In the genomic region with DNA sequence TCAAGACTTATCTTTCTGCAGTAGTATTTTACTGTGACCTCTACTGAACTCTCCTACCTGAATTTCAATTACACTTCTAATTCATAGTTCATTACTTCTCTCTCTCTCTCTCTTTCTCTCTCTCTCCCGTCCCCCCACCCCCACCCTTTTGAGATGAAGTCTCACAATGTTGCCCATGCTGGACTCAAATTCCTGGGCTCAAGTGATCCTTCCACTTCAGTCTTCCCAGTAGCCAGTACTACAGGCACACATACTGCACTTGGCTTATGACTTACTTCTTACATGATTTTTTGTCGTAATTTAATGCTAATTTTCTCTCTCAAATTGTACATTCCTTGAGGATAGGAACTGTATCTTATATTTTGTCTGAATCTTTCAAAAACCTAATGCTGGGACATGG, we compare ENCODE assay signal across 33 cellular contexts. TPM values are rescaled to one million over a fixed set of nuclear protein-coding genes. Genes with fewer than 3 reads are reported as not detected.
DNase-seq lines count a peak whose midpoint lies in the region; ATAC-seq and TF ChIP-seq lines count a peak whose summit lies in the region.
"Had no signal": no experiment of that assay in that cellular context is flagged by ENCODE, and none has a peak within 500 bp of the region (broad histone marks: within the 10 kb centered on the region; RNA-seq: fewer than 3 reads in every experiment).

No MANE protein-coding gene starts in this region.

- H3K4me3 Mint-ChIP-seq in activated naive CD4-positive, alpha-beta T cell treated with anti-CD3 and anti-CD28 coated beads, Interleukin-2, amount 50 U/mL, for 24 hours, result no peak overlapping the region
- H3K4me3 Mint-ChIP-seq: B cell; CD14-positive monocyte; CD4-positive, alpha-beta memory T cell; CD4-positive, alpha-beta T cell; CD4-positive, CD25-positive, alpha-beta regulatory T cell; CD8-positive, alpha-beta memory T cell; CD8-positive, alpha-beta T cell had no signal

- intact Hi-C loops in left lung (cut with DNase I) (no loop called here), thyroid gland (cut with DNase I) (no loop called here)

- H3K27me3 ChIP-seq in left lung, result no peaks in the 10 kb centered on the region
- H3K27me3 ChIP-seq in thyroid gland, result no peaks in the 10 kb centered on the region
- H3K27me3 ChIP-seq: BE2C; BLaER1; BLaER1 treated with 17β-estradiol and CSF1 and Interleukin-3, amounts not matched to agents 10 nM and 100 nM had no signal

- no peak for ATAC-seq in activated naive CD4-positive, alpha-beta T cell treated with anti-CD3 and anti-CD28 coated beads, Interleukin-2, amount 50 U/mL, for 72 hours
- ATAC-seq in left lung (peak; percentile 65), HG03039 (IDR thresholded peaks at IDR 0.05; ENCODE audit: unreplicated experiment) (no peak), GM18502 (IDR thresholded peaks at IDR 0.05; ENCODE audit: poor library complexity, unreplicated experiment) (no peak)
- ATAC-seq: A549; CD8-positive, alpha-beta T cell had no signal

- no peak for TF ChIP-seq POLR2A in thyroid gland (IDR thresholded peaks at IDR 0.05)

- peak overlapping the region; percentile 5 for H3K27ac Mint-ChIP-seq in activated naive CD4-positive, alpha-beta T cell treated with anti-CD3 and anti-CD28 coated beads, Interleukin-2, amount 50 U/mL, for 24 hours
- no peak overlapping the region for H3K27ac Mint-ChIP-seq in activated naive CD4-positive, alpha-beta T cell treated with anti-CD3 and anti-CD28 coated beads, Interleukin-2, amount 50 U/mL, for 72 hours
- H3K27ac Mint-ChIP-seq: B cell; CD14-positive monocyte; CD4-positive, alpha-beta memory T cell; CD4-positive, alpha-beta T cell; CD4-positive, CD25-positive, alpha-beta regulatory T cell; CD8-positive, alpha-beta memory T cell; CD8-positive, alpha-beta T cell had no signal

- H3K4me3 ChIP-seq in left lung (no peak overlapping the region), thyroid gland (replicated peaks in 1 of 3) (no peak overlapping the region)
- H3K4me3 ChIP-seq: A549; BLaER1; BLaER1 treated with 17β-estradiol and CSF1 and Interleukin-3, amounts not matched to agents 10 nM and 100 nM had no signal

- H3K4me1 ChIP-seq in left lung (peaks cover 0 to under 1% of the 10 kb centered on the region in 2 donors), thyroid gland (peaks cover 0 to 6% of the 10 kb centered on the region in 2 donors)
- H3K4me1 ChIP-seq: BE2C, Caco-2 had no signal

- H3K36me3 ChIP-seq in left lung (no peaks in the 10 kb centered on the region), thyroid gland (no peaks in the 10 kb centered on the region)
- H3K36me3 ChIP-seq: BE2C; BLaER1; BLaER1 treated with 17β-estradiol and CSF1 and Interleukin-3, amounts not matched to agents 10 nM and 100 nM had no signal

- H3K27me3 Mint-ChIP-seq in activated naive CD4-positive, alpha-beta T cell treated with anti-CD3 and anti-CD28 coated beads, Interleukin-2, amount 50 U/mL, for 24 hours, result peaks cover 4% of the 10 kb centered on the region

- no peak for DNase-seq in activated naive CD4-positive, alpha-beta T cell treated with anti-CD3 and anti-CD28 coated beads, Interleukin-2, amount 50 U/mL, for 72 hours (ENCODE audit: low spot score in 2 of 2)
- DNase-seq in left lung (no peak), thyroid gland (peak; percentile 31 to 53)
- DNase-seq: 8988T; ACHN; AML-193; BE2C; C1 segment of cervical spinal cord; Caco-2; Calu3; CD4-positive, alpha-beta memory T cell; CD4-positive, alpha-beta T cell; CD4-positive, CD25-positive, alpha-beta regulatory T cell; CD8-positive, alpha-beta memory T cell; CD8-positive, alpha-beta T cell; COR-L47; DMS 273 treated with DMSO at 0.1 percent for 48 hours; DMS153; DMS53; DMS79; DMS79 treated with DMSO at 0.1 percent for 48 hours; DND-41; EL had no signal

- H3K36me3 Mint-ChIP-seq in activated naive CD4-positive, alpha-beta T cell treated with anti-CD3 and anti-CD28 coated beads, Interleukin-2, amount 50 U/mL, for 24 hours, result no peaks in the 10 kb centered on the region
- peaks cover 1% of the 10 kb centered on the region in 2 donors for H3K36me3 Mint-ChIP-seq in activated naive CD4-positive, alpha-beta T cell treated with anti-CD3 and anti-CD28 coated beads, Interleukin-2, amount 50 U/mL, for 72 hours
- H3K36me3 Mint-ChIP-seq: CD14-positive monocyte; CD4-positive, alpha-beta memory T cell; CD4-positive, CD25-positive, alpha-beta regulatory T cell; CD8-positive, alpha-beta T cell had no signal

- H3K9me3 ChIP-seq in left lung (no peaks in the 10 kb centered on the region), thyroid gland (no peaks in the 10 kb centered on the region)
- H3K9me3 ChIP-seq: A549; BE2C; BLaER1; BLaER1 treated with 17β-estradiol and CSF1 and Interleukin-3, amounts not matched to agents 10 nM and 100 nM; Caco-2 had no signal

- H3K27ac ChIP-seq in left lung, result no peak overlapping the region
- no peak overlapping the region for H3K27ac ChIP-seq in thyroid gland
- H3K27ac ChIP-seq: 22Rv1; A549; BLaER1; BLaER1 treated with 17β-estradiol and CSF1 and Interleukin-3, amounts not matched to agents 10 nM and 100 nM; C4-2B had no signal

- 30 to 34% methylated on average over 2 of the region's 2 CpGs for WGBS in thyroid gland, 2 donors

- peaks cover 2% of the 10 kb centered on the region for H3K4me1 Mint-ChIP-seq in activated naive CD4-positive, alpha-beta T cell treated with anti-CD3 and anti-CD28 coated beads, Interleukin-2, amount 50 U/mL, for 24 hours

- TF ChIP-seq CTCF in left lung (IDR thresholded peaks at IDR 0.05) (no peak), thyroid gland (IDR thresholded peaks at IDR 0.05) (no peak)

- H3K9me3 Mint-ChIP-seq in activated naive CD4-positive, alpha-beta T cell treated with anti-CD3 and anti-CD28 coated beads, Interleukin-2, amount 50 U/mL, for 24 hours, result no peaks in the 10 kb centered on the region
- H3K9me3 Mint-ChIP-seq in activated naive CD4-positive, alpha-beta T cell treated with anti-CD3 and anti-CD28 coated beads, Interleukin-2, amount 50 U/mL, for 72 hours, result peaks cover 0 to 4% of the 10 kb centered on the region in 2 donors
- H3K9me3 Mint-ChIP-seq: CD14-positive monocyte; CD4-positive, alpha-beta memory T cell; CD4-positive, alpha-beta T cell; CD4-positive, CD25-positive, alpha-beta regulatory T cell; CD8-positive, alpha-beta memory T cell; CD8-positive, alpha-beta T cell had no signal

RNA-seq across cellular contexts. Expression of gene HIBCH, which starts 6.0 kb away (rescaled TPM):
- total RNA-seq in activated naive CD4-positive, alpha-beta T cell treated with anti-CD3 and anti-CD28 coated beads, Interleukin-2, amount 50 U/mL, for 72 hours, result 10 to 100 TPM; 30.2 to 32.0 TPM
- total RNA-seq in left lung, result 10 to 100 TPM; 31.8 to 32.9 TPM
- total RNA-seq in thyroid gland, result 10 to 100 TPM; 27.5 to 40.1 (median 32.7) TPM

RNA-seq across cellular contexts. Expression of gene INPP1, which starts 17.8 kb away (rescaled TPM):
- 10 to 100 TPM in 1 of 2 donors, 1 to 10 TPM in 1; 9.2 to 24.1 TPM for total RNA-seq in activated naive CD4-positive, alpha-beta T cell treated with anti-CD3 and anti-CD28 coated beads, Interleukin-2, amount 50 U/mL, for 72 hours
- total RNA-seq in left lung (10 to 100 TPM; 21.0 to 25.0 TPM), thyroid gland (10 to 100 TPM; 15.6 to 45.3 (median 21.2) TPM)

Comparison
In these comparisons a context has a peak if more than half of its experiments do, and no peak if none do; other contexts are left out.
1. DNase-seq: peak in thyroid gland (2 of 2); none in activated naive CD4-positive, alpha-beta T cell treated with anti-CD3 and anti-CD28 coated beads, Interleukin-2, amount 50 U/mL, for 72 hours (0 of 2) and left lung (0 of 2).